31 cellular contexts compared by ENCODE assay signal in the genomic region with DNA sequence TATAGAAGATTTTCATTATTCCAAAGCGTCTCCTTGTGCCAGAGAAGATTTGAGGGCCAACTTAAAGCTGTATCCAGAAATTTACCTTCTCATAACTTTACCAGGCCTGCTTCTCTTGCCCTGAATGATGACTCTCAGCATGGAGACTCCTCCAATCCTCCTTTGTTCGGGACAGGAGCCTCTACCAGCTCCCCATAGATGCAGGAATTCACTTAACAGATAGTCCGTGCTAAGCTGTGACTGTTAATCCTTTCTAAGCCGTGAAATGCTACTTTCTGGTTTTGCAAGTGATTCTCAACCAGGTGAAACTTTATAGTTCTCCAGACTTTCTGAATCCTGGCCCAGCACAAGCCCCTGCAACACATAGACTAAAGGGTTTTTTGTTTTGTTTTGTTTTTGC. TPM values are rescaled to one million over a fixed set of nuclear protein-coding genes. Genes with fewer than 3 reads are reported as not detected.
"Had no signal": no experiment of that assay in that cellular context is flagged by ENCODE, and none has a peak within 500 bp of the region (broad histone marks: within the 10 kb centered on the region; RNA-seq: fewer than 3 reads in every experiment).

No MANE protein-coding gene starts in this region.

- H3K27ac ChIP-seq: brain microvascular endothelial cell, epithelial cell of prostate, esophagus squamous epithelium, gastroesophageal sphincter had no signal

- H3K9me3 Mint-ChIP-seq: activated CD8-positive, alpha-beta T cell treated with anti-CD3 and anti-CD28 coated beads for 36 hours; activated T-cell treated with anti-CD3 and anti-CD28 coated beads, Interleukin-2, amount 50 U/mL, for 4 hours; central memory CD8-positive, alpha-beta T cell; effector memory CD8-positive, alpha-beta T cell; T-helper 2 cell treated with Interferon-gamma antibody and Interleukin-4, amounts not matched to agents 5 μg/mL and 100 μg/mL, for 36 hours had no signal

- H3K4me3 Mint-ChIP-seq: activated CD8-positive, alpha-beta T cell treated with anti-CD3 and anti-CD28 coated beads for 36 hours; activated naive CD8-positive, alpha-beta T cell; activated T-cell treated with anti-CD3 and anti-CD28 coated beads, Interleukin-2, amount 50 U/mL, for 4 hours; activated T-helper 17 cell treated with anti-CD3 and anti-CD28 coated beads, Interleukin-2, amount 50 U/mL, for 72 hours; central memory CD8-positive, alpha-beta T cell; effector memory CD8-positive, alpha-beta T cell; T-helper 17 cell; T-helper 2 cell treated with Interferon-gamma antibody and Interleukin-4, amounts not matched to agents 5 μg/mL and 100 μg/mL, for 36 hours; WTC11 had no signal

- H3K9me3 ChIP-seq: esophagus squamous epithelium, gastroesophageal sphincter had no signal

- H3K27me3 ChIP-seq: brain microvascular endothelial cell, esophagus squamous epithelium, gastroesophageal sphincter had no signal

- H3K36me3 Mint-ChIP-seq: activated naive CD8-positive, alpha-beta T cell had no signal

- DNase-seq: activated CD4-positive, alpha-beta T cell treated with anti-CD3 and anti-CD28 coated beads for 48 hours; activated CD4-positive, alpha-beta T cell treated with anti-CD3 and anti-CD28 coated beads, Interleukin-2, amount 50 U/mL, for 1 hour; activated CD4-positive, alpha-beta T cell treated with anti-CD3 and anti-CD28 coated beads, Interleukin-2, amount 50 U/mL, for 48 hours; activated CD8-positive, alpha-beta memory T cell treated with anti-CD3 and anti-CD28 coated beads for 24 hours; activated CD8-positive, alpha-beta T cell treated with anti-CD3 and anti-CD28 coated beads for 36 hours; activated effector memory CD4-positive, alpha-beta T cell treated with Interleukin-2 at 50 U/mL for 16 hours; activated gamma-delta T cell treated with Interleukin-2 at 50 U/mL for 16 hours; activated naive CD4-positive, alpha-beta T cell treated with anti-CD3 and anti-CD28 coated beads, Interleukin-2, amount 50 U/mL, for 16 hours; activated naive CD4-positive, alpha-beta T cell treated with Interleukin-2 at 50 U/mL for 16 hours; activated T-cell treated with anti-CD3 and anti-CD28 coated beads, Interleukin-2, amount 50 U/mL, for 4 hours; amniotic stem cell; anterior cingulate cortex; brain microvascular endothelial cell; cortex of kidney; dermis blood vessel endothelial cell; effector CD4-positive, alpha-beta T cell; effector memory CD8-positive, alpha-beta T cell; esophagus squamous epithelium; foreskin melanocyte; head of caudate nucleus; T-helper 1 cell; T-helper 17 cell had no signal

- H3K4me1 ChIP-seq: esophagus squamous epithelium had no signal

- H3K36me3 ChIP-seq: brain microvascular endothelial cell, esophagus squamous epithelium, gastroesophageal sphincter had no signal

- H3K27ac Mint-ChIP-seq: activated CD8-positive, alpha-beta T cell treated with anti-CD3 and anti-CD28 coated beads for 36 hours; activated naive CD8-positive, alpha-beta T cell; activated T-helper 17 cell treated with anti-CD3 and anti-CD28 coated beads, Interleukin-2, amount 50 U/mL, for 72 hours; effector memory CD8-positive, alpha-beta T cell; T-helper 17 cell; T-helper 2 cell treated with Interferon-gamma antibody and Interleukin-4, amounts not matched to agents 5 μg/mL and 100 μg/mL, for 36 hours; WTC11 had no signal

- H3K4me3 ChIP-seq: esophagus squamous epithelium, gastroesophageal sphincter had no signal

- H3K4me1 Mint-ChIP-seq: activated T-helper 17 cell treated with anti-CD3 and anti-CD28 coated beads, Interleukin-2, amount 50 U/mL, for 72 hours; central memory CD8-positive, alpha-beta T cell; T-helper 17 cell had no signal

RNA-seq across cellular contexts. Expression of a gene that starts 31.8 kb away (rescaled TPM):
- total RNA-seq: activated CD8-positive, alpha-beta T cell treated with anti-CD3 and anti-CD28 coated beads for 36 hours; activated T-cell treated with anti-CD3 and anti-CD28 coated beads, Interleukin-2, amount 50 U/mL, for 4 hours; activated T-helper 17 cell treated with anti-CD3 and anti-CD28 coated beads, Interleukin-2, amount 50 U/mL, for 72 hours; endothelial cell of umbilical vein; glomerular endothelial cell had no signal
